Comparison of ENCODE assay signal across 1 cellular context in the genomic region with DNA sequence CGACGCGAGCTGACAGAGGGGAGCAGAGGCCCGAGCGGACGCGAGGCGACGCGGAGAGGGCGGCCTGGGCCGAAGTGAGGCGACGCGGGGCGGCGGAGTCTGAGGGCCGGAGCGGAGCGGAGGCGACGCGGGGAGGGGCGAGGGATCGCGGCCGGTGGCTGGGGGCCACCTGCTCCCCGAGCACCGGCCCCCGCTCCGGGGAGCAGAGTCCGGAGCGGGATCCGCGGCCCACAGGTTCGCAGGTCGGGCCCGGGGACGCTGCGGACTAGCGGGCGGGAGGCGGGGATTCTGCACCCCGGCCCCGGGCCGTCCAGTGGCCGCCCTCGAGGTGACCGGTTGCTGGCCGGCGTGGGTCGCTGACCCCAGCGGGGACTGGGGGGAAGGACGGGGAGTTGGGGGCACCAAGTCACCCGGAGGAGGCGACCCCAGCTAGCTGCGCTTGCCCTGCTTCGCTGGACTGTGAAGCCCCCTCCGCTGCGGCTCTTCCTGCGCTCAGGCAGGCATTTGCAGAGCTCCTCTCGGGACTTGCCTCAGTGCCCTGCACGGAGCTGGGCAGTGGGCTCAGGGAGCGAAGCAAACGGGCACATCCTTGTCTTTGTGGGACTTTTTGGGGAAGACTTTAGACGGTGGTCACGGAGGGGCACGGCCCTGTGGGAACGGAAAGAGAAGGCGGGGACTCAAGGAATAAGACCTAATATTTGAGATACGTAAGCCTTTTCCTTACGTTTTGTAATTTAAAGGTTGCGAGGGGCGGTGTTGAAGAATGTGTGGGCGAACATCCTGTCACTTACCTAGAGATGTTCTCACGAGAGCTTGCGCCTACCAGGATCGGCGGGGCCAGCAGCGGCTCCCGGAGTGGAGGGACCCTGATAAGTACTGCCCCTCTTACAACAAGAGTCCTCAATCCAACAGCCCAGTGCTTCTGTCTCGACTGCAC.
TF ChIP-seq lines count a peak whose summit lies in the region.

No MANE protein-coding gene starts in this region.

TF ChIP-seq in SK-N-SH treated with all-trans-retinoic acid at 6 μM for 48 hours, 23 proteins besides CTCF, POLR2A, EP300 and RAD21 (continued from another document):
- TF ChIP-seq PATZ1 (CRISPR knock-in tag; IDR thresholded peaks at IDR 0.05; ENCODE audit: borderline replicate concordance), result no peak
- TF ChIP-seq ZNF565 (CRISPR knock-in tag; conservative IDR thresholded peaks at IDR 0.05; ENCODE audit: low read depth), result no peak
- TF ChIP-seq SNAI2 (CRISPR knock-in tag; IDR thresholded peaks at IDR 0.05), result no peak
